10 cellular contexts compared by ENCODE assay signal in genomic region chr20:33826270-33826897, GRCh38. TPM values are rescaled to one million over a fixed set of nuclear protein-coding genes. Genes with fewer than 3 reads are reported as not detected.
DNase-seq lines count a peak whose midpoint lies in the region; ATAC-seq and TF ChIP-seq lines count a peak whose summit lies in the region.
"Had no signal": no experiment of that assay in that cellular context is flagged by ENCODE, and none has a peak within 500 bp of the region (broad histone marks: within the 10 kb centered on the region; RNA-seq: fewer than 3 reads in every experiment).

No MANE protein-coding gene starts in this region.

- POLR2A ChIA-PET in CD8-positive, alpha-beta T cell (lab: Charles Lee), result interaction anchor here (0.5 to 2.5 kb wide), 4 partner anchors 12 to 322 kb away, joined by 3 to 11 read pairs (median 4); partner anchors contain the start of gene CHMP4B

- peaks cover 2% of the 10 kb centered on the region for H3F3A ChIP-seq in neural progenitor cell (ENCODE audit: low read depth)

- peaks cover 74% of the 10 kb centered on the region for H3K4me1 Mint-ChIP-seq in CD8-positive, alpha-beta T cell (ENCODE audit: low read depth)
- peaks cover 49 to 68% of the 10 kb centered on the region in 2 donors for H3K4me1 Mint-ChIP-seq in effector memory CD8-positive, alpha-beta T cell (ENCODE audit: low read depth in 2 of 2)
- H3K4me1 Mint-ChIP-seq in neural progenitor cell, result peaks cover 68% of the 10 kb centered on the region
- peaks cover 75% of the 10 kb centered on the region for H3K4me1 Mint-ChIP-seq in stimulated activated naive CD8-positive, alpha-beta T cell treated with anti-CD3 and anti-CD28 coated beads, Interleukin-15, amount 100 ng/mL, for 72 hours

- TF ChIP-seq CTCF in CD8-positive, alpha-beta T cell (IDR thresholded peaks at IDR 0.05), result no peak
- no peak for TF ChIP-seq CTCF in neural progenitor cell (IDR thresholded peaks at IDR 0.05)

- CTCF ChIA-PET in CD8-positive, alpha-beta T cell (lab: Charles Lee), result interaction anchor here (0.6 to 2.1 kb wide), 7 partner anchors 10 to 344 kb away, joined by 3 to 7 read pairs (median 3); no protein-coding TSS in a partner anchor

- H3K4me3 Mint-ChIP-seq in CD8-positive, alpha-beta T cell, result no peak overlapping the region
- H3K4me3 Mint-ChIP-seq in effector memory CD8-positive, alpha-beta T cell, result peak overlapping the region in 1 of 2 donors; percentile 1
- H3K4me3 Mint-ChIP-seq in neural progenitor cell, result no peak overlapping the region
- H3K4me3 Mint-ChIP-seq in stimulated activated naive CD8-positive, alpha-beta T cell treated with anti-CD3 and anti-CD28 coated beads, Interleukin-15, amount 100 ng/mL, for 72 hours, result no peak overlapping the region

- DNase-seq in CD8-positive, alpha-beta T cell, result no peak
- DNase-seq in NCI-H510A (lab: John Stamatoyannopoulos, UW) (peak; percentile 27), neural progenitor cell (ENCODE audit: low spot score) (no peak), GM19238 (ENCODE audit: insufficient read length, low spot score) (no peak), islet precursor cell (no peak)
- no peak for DNase-seq in effector memory CD8-positive, alpha-beta T cell
- DNase-seq in stimulated activated naive CD8-positive, alpha-beta T cell treated with anti-CD3 and anti-CD28 coated beads, Interleukin-15, amount 100 ng/mL, for 72 hours, result no peak
- DNase-seq: NCI-H2107, nucleus accumbens had no signal

- H3K9ac ChIP-seq in neural progenitor cell, result no peak overlapping the region

- H3K27me3 ChIP-seq in CD8-positive, alpha-beta T cell (ENCODE audit: insufficient read depth, low read length), result no peaks in the 10 kb centered on the region
- H3K27me3 ChIP-seq in neural progenitor cell, result no peaks in the 10 kb centered on the region

- no peaks in the 10 kb centered on the region for H3K9me3 Mint-ChIP-seq in CD8-positive, alpha-beta T cell
- no peaks in the 10 kb centered on the region for H3K9me3 Mint-ChIP-seq in effector memory CD8-positive, alpha-beta T cell
- no peaks in the 10 kb centered on the region for H3K9me3 Mint-ChIP-seq in neural progenitor cell
- H3K9me3 Mint-ChIP-seq in stimulated activated naive CD8-positive, alpha-beta T cell treated with anti-CD3 and anti-CD28 coated beads, Interleukin-15, amount 100 ng/mL, for 72 hours, result no peaks in the 10 kb centered on the region

- H3K4me2 ChIP-seq in neural progenitor cell, result no peak overlapping the region

- no peaks in the 10 kb centered on the region for H3K9me3 ChIP-seq in CD8-positive, alpha-beta T cell (ENCODE audit: low read length)
- no peaks in the 10 kb centered on the region for H3K9me3 ChIP-seq in neural progenitor cell (ENCODE audit: low read depth)

- H3K36me3 ChIP-seq in CD8-positive, alpha-beta T cell (ENCODE audit: insufficient read depth, low read length), result no peaks in the 10 kb centered on the region
- H3K36me3 ChIP-seq in neural progenitor cell, result no peaks in the 10 kb centered on the region

- peak overlapping the region; percentile 69 for H3K27ac Mint-ChIP-seq in CD8-positive, alpha-beta T cell
- peak overlapping the region; percentile 39 to 56 for H3K27ac Mint-ChIP-seq in effector memory CD8-positive, alpha-beta T cell
- H3K27ac Mint-ChIP-seq in neural progenitor cell, result peak overlapping the region; percentile 67
- peak overlapping the region in 1 of 2 donors; percentile 75 for H3K27ac Mint-ChIP-seq in stimulated activated naive CD8-positive, alpha-beta T cell treated with anti-CD3 and anti-CD28 coated beads, Interleukin-15, amount 100 ng/mL, for 72 hours

- no peak for ATAC-seq in CD8-positive, alpha-beta T cell
- no peak for ATAC-seq in effector memory CD8-positive, alpha-beta T cell (replicated peaks)
- no peak for ATAC-seq in stimulated activated naive CD8-positive, alpha-beta T cell treated with anti-CD3 and anti-CD28 coated beads, Interleukin-15, amount 100 ng/mL, for 72 hours
- no peak for ATAC-seq in HG03354 (IDR thresholded peaks at IDR 0.05; ENCODE audit: poor library complexity, severe bottlenecking, unreplicated experiment)

- H3K4me3 ChIP-seq in CD8-positive, alpha-beta T cell (ENCODE audit: low read depth, low read length), result no peak overlapping the region
- H3K4me3 ChIP-seq in neural progenitor cell, result no peak overlapping the region

- peaks cover 18% of the 10 kb centered on the region for H3K36me3 Mint-ChIP-seq in CD8-positive, alpha-beta T cell
- H3K36me3 Mint-ChIP-seq in effector memory CD8-positive, alpha-beta T cell (ENCODE audit: insufficient read depth), result peaks cover 17% of the 10 kb centered on the region
- peaks cover 5% of the 10 kb centered on the region for H3K36me3 Mint-ChIP-seq in neural progenitor cell

- no peaks in the 10 kb centered on the region for H3K27me3 Mint-ChIP-seq in CD8-positive, alpha-beta T cell (ENCODE audit: low read depth)
- no peaks in the 10 kb centered on the region for H3K27me3 Mint-ChIP-seq in effector memory CD8-positive, alpha-beta T cell
- H3K27me3 Mint-ChIP-seq in neural progenitor cell (ENCODE audit: insufficient read depth, low read depth), result peaks cover 2% of the 10 kb centered on the region
- H3K27me3 Mint-ChIP-seq in stimulated activated naive CD8-positive, alpha-beta T cell treated with anti-CD3 and anti-CD28 coated beads, Interleukin-15, amount 100 ng/mL, for 72 hours, result no peaks in the 10 kb centered on the region

- peaks cover 86% of the 10 kb centered on the region for H3K79me2 ChIP-seq in neural progenitor cell (ENCODE audit: low read depth)

- intact Hi-C loops in CD8-positive, alpha-beta T cell (cut with DNase I, micrococcal nuclease), result no loop called here

- peaks cover 77% of the 10 kb centered on the region for H4K20me1 ChIP-seq in neural progenitor cell (ENCODE audit: low read depth)

- H3K4me1 ChIP-seq in CD8-positive, alpha-beta T cell (ENCODE audit: insufficient read depth, low read length), result peaks cover 38% of the 10 kb centered on the region
- H3K4me1 ChIP-seq in neural progenitor cell, result peaks cover 14% of the 10 kb centered on the region

- no peak overlapping the region for H3K27ac ChIP-seq in CD8-positive, alpha-beta T cell (ENCODE audit: low read depth, low read length)
- no peak overlapping the region for H3K27ac ChIP-seq in neural progenitor cell

- no peak overlapping the region for H2AFZ ChIP-seq in neural progenitor cell (replicated peaks)

RNA-seq across cellular contexts. Expression of gene CHMP4B, which starts 15.2 kb away (rescaled TPM):
- total RNA-seq in CD8-positive, alpha-beta T cell, result 10 to 100 TPM; 55.5 to 56.1 TPM
- 40.7 and 51.4 TPM in 2 replicates for total RNA-seq in neural progenitor cell (ENCODE audit: low replicate concordance)
